Comparison of ENCODE assay signal across 10 cellular contexts in the genomic region with DNA sequence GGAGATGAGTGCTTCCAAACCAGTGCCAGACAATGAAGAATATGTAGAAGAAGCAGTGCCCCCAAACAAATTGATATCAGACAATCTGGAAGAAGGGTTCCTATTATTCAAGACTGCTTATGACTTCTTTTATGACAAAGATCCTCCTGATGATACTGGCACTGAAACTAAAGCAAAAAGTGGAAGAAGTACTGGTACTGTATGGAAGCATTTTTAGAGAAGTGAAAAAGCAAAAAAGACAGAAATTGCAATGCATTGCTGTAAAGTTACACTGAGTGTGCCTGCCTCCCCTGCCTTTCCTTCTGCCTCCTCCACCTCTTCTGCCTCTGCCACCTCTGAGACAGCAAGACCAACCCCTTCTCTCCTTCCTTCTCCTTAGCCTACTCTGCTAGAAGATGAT.
DNase-seq lines count a peak whose midpoint lies in the region; ATAC-seq and TF ChIP-seq lines count a peak whose summit lies in the region.
"Had no signal": no experiment of that assay in that cellular context is flagged by ENCODE, and none has a peak within 500 bp of the region (broad histone marks: within the 10 kb centered on the region; RNA-seq: fewer than 3 reads in every experiment).

No MANE protein-coding gene starts in this region.

- intact Hi-C loops in left lung (cut with DNase I): no loop called here
- intact Hi-C loops in ascending aorta (cut with DNase I): no loop called here

- TF ChIP-seq CTCF in left lung (IDR thresholded peaks at IDR 0.05) (no peak), ascending aorta (IDR thresholded peaks at IDR 0.05) (no peak)

- no peaks in the 10 kb centered on the region for H3K36me3 ChIP-seq in left lung
- no peaks in the 10 kb centered on the region for H3K36me3 ChIP-seq in ascending aorta

- H3K27me3 ChIP-seq in left lung: no peaks in the 10 kb centered on the region
- no peaks in the 10 kb centered on the region for H3K27me3 ChIP-seq in ascending aorta

- ATAC-seq in GM18868 (IDR thresholded peaks at IDR 0.05; ENCODE audit: unreplicated experiment): peak; percentile 53
- ATAC-seq in GM21576 (IDR thresholded peaks at IDR 0.05; ENCODE audit: unreplicated experiment): peak; percentile 80
- peak; percentile 67 for ATAC-seq in HG03280 (IDR thresholded peaks at IDR 0.05; ENCODE audit: unreplicated experiment)
- peak; percentile 47 for ATAC-seq in left lung
- ATAC-seq: CD8-positive, alpha-beta T cell had no signal

- no peak overlapping the region for H3K4me3 ChIP-seq in left lung
- no peak overlapping the region for H3K4me3 ChIP-seq in ascending aorta

- peaks cover 0 to 4% of the 10 kb centered on the region in 2 donors for H3K9me3 ChIP-seq in left lung
- peaks cover 0 to 19% of the 10 kb centered on the region in 2 donors for H3K9me3 ChIP-seq in ascending aorta

- DNase-seq in left lung: no peak
- no peak for DNase-seq in NCI-H2081 (lab: John Stamatoyannopoulos, UW)
- DNase-seq in NCI-H2196 treated with DMSO at 0.1 percent for 48 hours (lab: John Stamatoyannopoulos, UW; ENCODE audit: unreplicated experiment): no peak
- DNase-seq in ascending aorta (ENCODE audit: low spot score in 2 of 2): no peak
- DNase-seq: amniotic stem cell; CD8-positive, alpha-beta T cell; stimulated activated CD4-positive, alpha-beta T cell treated with anti-CD3 and anti-CD28 coated beads, Interleukin-12 subunit alpha, Interleukin-12 subunit beta, amount 100 ng/mL, for 4 hours had no signal

- H3K27ac ChIP-seq in left lung (no peak overlapping the region), ascending aorta (no peak overlapping the region)

- H3K4me1 ChIP-seq in left lung (peaks cover 0 to 10% of the 10 kb centered on the region in 2 donors), ascending aorta (no peaks in the 10 kb centered on the region)
